ENCODE assay signal across 8 cellular contexts in genomic region chr4:77818077-77818666, GRCh38. TPM values are rescaled to one million over a fixed set of nuclear protein-coding genes. Genes with fewer than 3 reads are reported as not detected.
DNase-seq lines count a peak whose midpoint lies in the region; ATAC-seq lines count a peak whose summit lies in the region.

No MANE protein-coding gene starts in this region.

- peaks cover 35% of the 10 kb centered on the region for H3K36me3 Mint-ChIP-seq in activated naive CD8-positive, alpha-beta T cell treated with anti-CD3 and anti-CD28 coated beads for 36 hours

- no peak overlapping the region for H2BK12ac ChIP-seq in neuronal stem cell (ENCODE audit: low read length)

- peak overlapping the region; percentile 58 for H2BK15ac ChIP-seq in neuronal stem cell (ENCODE audit: low read length)

- H3K23ac ChIP-seq in neuronal stem cell (ENCODE audit: low read depth, low read length, poor library complexity), result no peak overlapping the region

- no peak overlapping the region for H2BK120ac ChIP-seq in neuronal stem cell (ENCODE audit: low read depth, low read length)

- H3K4ac ChIP-seq in neuronal stem cell (ENCODE audit: low read length), result no peak overlapping the region

- peaks cover 4% of the 10 kb centered on the region for H3K9me3 Mint-ChIP-seq in activated naive CD8-positive, alpha-beta T cell treated with anti-CD3 and anti-CD28 coated beads for 36 hours

- no peaks in the 10 kb centered on the region for H3K27me3 Mint-ChIP-seq in activated naive CD8-positive, alpha-beta T cell treated with anti-CD3 and anti-CD28 coated beads for 36 hours

- peak overlapping the region; percentile 98 for H3K4me2 ChIP-seq in neuronal stem cell (ENCODE audit: insufficient read depth, low read length, poor library complexity, severe bottlenecking)

- H3K79me1 ChIP-seq in neuronal stem cell (ENCODE audit: low read depth, low read length), result peaks cover 1% of the 10 kb centered on the region

- H4K91ac ChIP-seq in neuronal stem cell (ENCODE audit: low read depth, low read length, poor library complexity), result no peak overlapping the region

- peaks cover 61% of the 10 kb centered on the region for H3K4me1 Mint-ChIP-seq in activated naive CD8-positive, alpha-beta T cell treated with anti-CD3 and anti-CD28 coated beads for 36 hours

- H3K4me3 ChIP-seq in MG63 (peak overlapping the region; percentile 67), neuronal stem cell (ENCODE audit: low read length in 2 of 2) (peak overlapping the region; percentile 97 to 99), aorta (ENCODE audit: low read length in 2 of 2) (peak overlapping the region; percentile 97 to 99)

- H3K4me1 ChIP-seq in neuronal stem cell (ENCODE audit: control insufficient read depth in 2 of 2, insufficient read depth in 1 of 2, low read depth in 1 of 2, low read length in 2 of 2), result peaks cover 1 to 2% of the 10 kb centered on the region in 2 donors
- peaks cover 0 to 2% of the 10 kb centered on the region in 2 donors for H3K4me1 ChIP-seq in aorta (ENCODE audit: control insufficient read depth in 1 of 2, insufficient read depth in 2 of 2, low read length in 2 of 2)

- DNase-seq in Caki2 (ENCODE audit: low read depth) (peak; percentile 82), MG63 (peak; percentile 71), SHP77 (lab: John Stamatoyannopoulos, UW) (peak; percentile 55 to 81), germinal center (ENCODE audit: low spot score) (peak; percentile 72), neuronal stem cell (ENCODE audit: low spot score) (peak; percentile 48), aorta (peak; percentile 84 to 87)
- DNase-seq in activated naive CD8-positive, alpha-beta T cell treated with anti-CD3 and anti-CD28 coated beads for 36 hours, result peak; percentile 56

- H4K8ac ChIP-seq in neuronal stem cell (ENCODE audit: low read depth, low read length), result no peak overlapping the region

- peak overlapping the region; percentile 94 for H3K9ac ChIP-seq in neuronal stem cell (ENCODE audit: low read depth, low read length, poor library complexity)

- H3K9me3 ChIP-seq in MG63, result no peaks in the 10 kb centered on the region
- H3K9me3 ChIP-seq in neuronal stem cell (replicated peaks in 1 of 2; ENCODE audit: control insufficient read depth in 2 of 2, insufficient read depth in 1 of 2, low read depth in 1 of 2, low read length in 2 of 2), result no peaks in the 10 kb centered on the region
- no peaks in the 10 kb centered on the region for H3K9me3 ChIP-seq in aorta (ENCODE audit: control insufficient read depth, low read length)

- H3K36me3 ChIP-seq in MG63, result no peaks in the 10 kb centered on the region
- no peaks in the 10 kb centered on the region for H3K36me3 ChIP-seq in neuronal stem cell (replicated peaks in 1 of 2; ENCODE audit: control insufficient read depth in 2 of 2, insufficient read depth in 2 of 2, low read length in 2 of 2)
- no peaks in the 10 kb centered on the region for H3K36me3 ChIP-seq in aorta (ENCODE audit: control insufficient read depth in 1 of 2, insufficient read depth in 2 of 2, low read length in 1 of 2)

- H3K14ac ChIP-seq in neuronal stem cell (ENCODE audit: low read length), result no peak overlapping the region

- peak; percentile 28 for ATAC-seq in GM21529 (IDR thresholded peaks at IDR 0.05; ENCODE audit: unreplicated experiment)
- peak; percentile 78 for ATAC-seq in aorta (ENCODE audit: low FRiP score)

- H3K27ac ChIP-seq in neuronal stem cell (replicated peaks; ENCODE audit: low read length), result peak overlapping the region; percentile 57
- H3K27ac ChIP-seq in aorta (ENCODE audit: low read depth in 1 of 2, low read length in 2 of 2), result peak overlapping the region; percentile 12 to 85

- in situ Hi-C loops in Caki2 (cut with HindIII; ENCODE audit: low pct_unique_long_range_greater_than_20kb, low sequenced_read_pairs), result no loop called here

- peak overlapping the region; percentile 98 for H3K18ac ChIP-seq in neuronal stem cell (ENCODE audit: low read length)

- peak overlapping the region; percentile 93 for H2AFZ ChIP-seq in neuronal stem cell (ENCODE audit: low read length)

- peak overlapping the region; percentile 97 for H3K27ac Mint-ChIP-seq in activated naive CD8-positive, alpha-beta T cell treated with anti-CD3 and anti-CD28 coated beads for 36 hours

- no peak overlapping the region for H2AK5ac ChIP-seq in neuronal stem cell (ENCODE audit: low read depth, low read length)

- peak overlapping the region; percentile 98 for H3K4me3 Mint-ChIP-seq in activated naive CD8-positive, alpha-beta T cell treated with anti-CD3 and anti-CD28 coated beads for 36 hours

- intact Hi-C loops in aorta (cut with DNase I), result loop anchor here in 1 of 2 donors (2.0 kb wide), 1 partner anchor 45 kb away; the partner anchor contains the start of gene MRPL1

- WGBS in neuronal stem cell (ENCODE audit: extremely low coverage in 2 of 2, insufficient read length in 2 of 2, insufficient replicate concordance in 1 of 2), 2 donors, result no CpG with 5 or more reads among the region's 19 CpGs
- WGBS in aorta, 2 donors, result 1% methylated on average over 19 of the region's 19 CpGs

- no peaks in the 10 kb centered on the region for H3K27me3 ChIP-seq in MG63
- peaks cover 0 to 8% (median 0%) of the 10 kb centered on the region in 3 experiments for H3K27me3 ChIP-seq in neuronal stem cell (ENCODE audit: control insufficient read depth in 3 of 3, insufficient read depth in 3 of 3, low read depth in 1 of 3, low read length in 3 of 3)
- no peaks in the 10 kb centered on the region for H3K27me3 ChIP-seq in aorta (ENCODE audit: control insufficient read depth in 1 of 2, insufficient read depth in 2 of 2, low read length in 1 of 2)

- no peak overlapping the region for H2BK5ac ChIP-seq in neuronal stem cell (ENCODE audit: low read length)

RNA-seq across cellular contexts. Expression of gene CNOT6L, which starts 1.0 kb away (rescaled TPM):
- 1.7 and 2.1 TPM in 2 replicates for total RNA-seq in Caki2 (2014; rRNA removed; shearing (Covaris generic); ENCODE audit: low replicate concordance)
- total RNA-seq in MG63 (2014; rRNA removed; shearing (Covaris generic); ENCODE audit: low replicate concordance), result 1.9 and 6.1 TPM in 2 replicates
- total RNA-seq in activated naive CD8-positive, alpha-beta T cell treated with anti-CD3 and anti-CD28 coated beads for 36 hours, result 10 to 100 TPM; 85.1 to 88.8 TPM
- polyA plus RNA-seq in neuronal stem cell (2013, experiment 1 of 2), result 4.7 TPM
- polyA plus RNA-seq in neuronal stem cell (2013, experiment 2 of 2), result 5.0 TPM
- total RNA-seq in aorta, result 10 to 100 TPM; 40.2 to 56.2 TPM
- polyA plus RNA-seq in aorta, result 1 to 10 TPM; 4.6 to 9.5 TPM

RNA-seq across cellular contexts. Expression of gene MRPL1, which starts 44.5 kb away (rescaled TPM):
- total RNA-seq in Caki2 (2014; rRNA removed; shearing (Covaris generic); ENCODE audit: low replicate concordance), result 21.9 and 28.1 TPM in 2 replicates
- 43.6 and 46.3 TPM in 2 replicates for total RNA-seq in MG63 (2014; rRNA removed; shearing (Covaris generic); ENCODE audit: low replicate concordance)
- total RNA-seq in activated naive CD8-positive, alpha-beta T cell treated with anti-CD3 and anti-CD28 coated beads for 36 hours, result 100 to 1,000 TPM; 103 to 112 TPM
- 66.9 TPM for polyA plus RNA-seq in neuronal stem cell (2013, experiment 1 of 2)
- 71.3 TPM for polyA plus RNA-seq in neuronal stem cell (2013, experiment 2 of 2)
- 10 to 100 TPM; 19.6 to 24.9 TPM for total RNA-seq in aorta
- 10 to 100 TPM; 28.0 to 45.2 TPM for polyA plus RNA-seq in aorta

Comparison
In these comparisons a context has a peak if more than half of its experiments do, and no peak if none do; other contexts are left out.
1. Peak in every context shown above with its lines: DNase-seq, ATAC-seq, H3K4me3 ChIP-seq and H3K27ac ChIP-seq.